8 cellular contexts compared by ENCODE assay signal in the genomic region with DNA sequence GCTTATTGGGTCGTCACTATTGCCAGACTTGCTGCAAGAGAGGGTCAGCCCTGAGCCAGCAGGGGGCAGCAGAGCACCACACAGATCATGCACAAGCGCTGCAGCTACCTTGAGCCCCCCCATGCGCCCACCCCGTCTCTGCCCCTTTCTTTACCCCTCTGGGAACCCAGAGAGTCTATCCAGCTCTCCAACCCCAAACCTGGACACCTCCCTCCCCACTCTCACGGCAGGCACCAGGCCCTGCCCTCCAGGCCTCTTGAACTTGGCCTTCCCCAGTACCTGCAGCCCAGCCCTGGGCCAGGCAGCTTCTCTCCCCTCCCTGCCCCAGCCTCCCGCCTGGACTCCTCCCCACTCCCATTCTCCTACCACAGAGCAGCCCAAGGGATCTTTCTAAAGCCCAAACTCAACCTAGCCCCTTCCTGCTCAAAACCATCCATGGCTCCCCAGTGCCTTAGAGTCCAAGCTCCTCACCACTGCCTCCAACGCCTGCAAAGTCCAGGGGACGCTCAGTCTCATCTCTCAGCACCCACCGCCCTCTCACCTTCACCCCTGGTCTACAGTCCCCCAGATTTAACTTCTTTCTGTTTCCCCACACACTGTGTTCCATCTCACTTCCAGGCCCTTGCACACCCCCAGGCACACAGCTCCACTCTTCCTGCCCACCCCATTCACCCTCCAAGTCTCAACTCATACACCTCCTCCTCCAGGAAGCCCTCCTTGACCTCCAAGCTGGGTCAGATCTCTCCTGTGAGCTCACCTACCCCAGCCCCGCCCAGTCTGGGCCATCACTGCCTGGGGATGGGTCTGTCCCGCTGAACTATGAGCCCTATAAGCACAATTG. TPM values are rescaled to one million over a fixed set of nuclear protein-coding genes. Genes with fewer than 3 reads are reported as not detected.
A peak's percentile ranks its signal among the peaks of the same experiment; 100 is the strongest.
DNase-seq lines count a peak whose midpoint lies in the region; ATAC-seq and TF ChIP-seq lines count a peak whose summit lies in the region.

No MANE protein-coding gene starts in this region.

- no peaks in the 10 kb centered on the region for H3K9me2 ChIP-seq in GM23338 (ENCODE audit: insufficient read depth)

- H3K36me3 ChIP-seq in GM23338 (ENCODE audit: insufficient read depth) (no peaks in the 10 kb centered on the region), endodermal cell (ENCODE audit: control insufficient read depth, insufficient read depth, low read length) (no peaks in the 10 kb centered on the region), mucosa of rectum (ENCODE audit: control insufficient read depth in 2 of 2, insufficient read depth in 2 of 2, low read length in 2 of 2) (no peaks in the 10 kb centered on the region)

- ATAC-seq in GM23338 (peak; percentile 91), HG03175 (IDR thresholded peaks at IDR 0.05; ENCODE audit: unreplicated experiment) (no peak)

- H3K36me3 Mint-ChIP-seq in GM23338 (ENCODE audit: low read depth) = no peaks in the 10 kb centered on the region
- H3K36me3 Mint-ChIP-seq in endodermal cell (ENCODE audit: low read depth) = no peaks in the 10 kb centered on the region

- peak overlapping the region; percentile 78 for H3K4me2 ChIP-seq in GM23338

- peak overlapping the region; percentile 94 for H2AFZ ChIP-seq in GM23338

- no peaks in the 10 kb centered on the region for H3K9me3 ChIP-seq in endodermal cell (ENCODE audit: control insufficient read depth, low read length)
- no peaks in the 10 kb centered on the region for H3K9me3 ChIP-seq in mucosa of rectum (ENCODE audit: control insufficient read depth in 2 of 2, low read length in 2 of 2)

- DNase-seq in AG10803 (ENCODE audit: low read depth) (peak; percentile 59), GM23338 (ENCODE audit: low spot score) (peak; percentile 89), NCI-H82 (lab: John Stamatoyannopoulos, UW) (peak; percentile 81), endodermal cell (peak; percentile 96)
- peak; percentile 56 to 62 for DNase-seq in activated CD8-positive, alpha-beta memory T cell treated with anti-CD3 and anti-CD28 coated beads for 4 hours (ENCODE audit: low read depth in 2 of 2)
- peak; percentile 92 for DNase-seq in stimulated activated CD8-positive, alpha-beta memory T cell treated with anti-CD3 and anti-CD28 coated beads, Interleukin-4, amount 100 ng/mL, for 48 hours

- H3K9ac ChIP-seq in endodermal cell (ENCODE audit: extremely low read depth, low read length, poor library complexity, severe bottlenecking) (no peak overlapping the region), mucosa of rectum (ENCODE audit: low read depth in 1 of 2, low read length in 2 of 2) (peak overlapping the region in 1 of 2 donors; percentile 56)

- H3K4me1 ChIP-seq in GM23338 (ENCODE audit: insufficient read depth) (peaks cover 6% of the 10 kb centered on the region; the same call in 1 of the 2 replicates), endodermal cell (ENCODE audit: control insufficient read depth, insufficient read depth, low read length) (no peaks in the 10 kb centered on the region), mucosa of rectum (ENCODE audit: control insufficient read depth in 2 of 2, insufficient read depth in 2 of 2, low read length in 2 of 2) (peaks cover 38 to 47% of the 10 kb centered on the region in 2 donors)

- H3K4me3 Mint-ChIP-seq in GM23338 (peak overlapping the region; percentile 12; the same call in 1 of the 3 replicates), endodermal cell (no peak overlapping the region)

- TF ChIP-seq CTCF in AG10803 (conservative IDR thresholded peaks at IDR 0.05; ENCODE audit: low read length) = peak; percentile 94
- TF ChIP-seq CTCF in GM23338 (conservative IDR thresholded peaks at IDR 0.05; ENCODE audit: low read depth in 2 of 2) = peak; percentile 84 to 92
- TF ChIP-seq CTCF in endodermal cell (conservative IDR thresholded peaks at IDR 0.05) = peak; percentile 99

- no peaks in the 10 kb centered on the region for H3K79me2 ChIP-seq in GM23338 (replicated peaks; ENCODE audit: insufficient read depth)

- no peaks in the 10 kb centered on the region for H3F3A ChIP-seq in GM23338 (replicated peaks; ENCODE audit: low read depth)

- H4K20me1 ChIP-seq in GM23338 (replicated peaks; ENCODE audit: insufficient read depth) = no peaks in the 10 kb centered on the region

- H3K4me3 ChIP-seq in AG10803 (ENCODE audit: low read length) = no peak overlapping the region
- peak overlapping the region; percentile 43; the same call in 1 of the 2 replicates for H3K4me3 ChIP-seq in GM23338
- no peak overlapping the region for H3K4me3 ChIP-seq in endodermal cell (ENCODE audit: low read length)
- no peak overlapping the region for H3K4me3 ChIP-seq in mucosa of rectum (ENCODE audit: low read length in 2 of 2)

- H3K4me1 Mint-ChIP-seq in GM23338 (peaks cover 24% of the 10 kb centered on the region; the same call in 2 of the 3 replicates), endodermal cell (peaks cover 8% of the 10 kb centered on the region)

- H3K27ac Mint-ChIP-seq in GM23338 = no peak overlapping the region
- peak overlapping the region; percentile 26 for H3K27ac Mint-ChIP-seq in endodermal cell

- 46 to 68% methylated on average over 4 to 11 of the region's 11 CpGs for WGBS in endodermal cell (ENCODE audit: insufficient coverage in 1 of 2, insufficient read length in 1 of 2), 2 experiments

- H3K27me3 ChIP-seq in GM23338 (ENCODE audit: insufficient read depth) (no peaks in the 10 kb centered on the region), endodermal cell (ENCODE audit: control insufficient read depth, insufficient read depth, low read length, poor library complexity, severe bottlenecking) (no peaks in the 10 kb centered on the region), mucosa of rectum (ENCODE audit: control insufficient read depth in 2 of 2, insufficient read depth in 2 of 2, low read length in 2 of 2) (no peaks in the 10 kb centered on the region)

- H3K9me3 Mint-ChIP-seq in GM23338 (no peaks in the 10 kb centered on the region; the same call in 2 of the 3 replicates), endodermal cell (no peaks in the 10 kb centered on the region)

- H3K27ac ChIP-seq in GM23338 (ENCODE audit: low read depth) = no peak overlapping the region
- H3K27ac ChIP-seq in endodermal cell (ENCODE audit: low read depth, low read length) = no peak overlapping the region
- peak overlapping the region; percentile 51 to 62 for H3K27ac ChIP-seq in mucosa of rectum (ENCODE audit: low read depth in 2 of 2, low read length in 2 of 2)

- H3K27me3 Mint-ChIP-seq in GM23338 (ENCODE audit: insufficient read depth, low read depth, poor library complexity) = peaks cover 16% of the 10 kb centered on the region
- peaks cover 2% of the 10 kb centered on the region for H3K27me3 Mint-ChIP-seq in endodermal cell (ENCODE audit: insufficient read depth)

TF ChIP-seq in GM23338, 12 proteins besides CTCF, POLR2A, EP300 and RAD21:
- TF ChIP-seq, protein P1, sequence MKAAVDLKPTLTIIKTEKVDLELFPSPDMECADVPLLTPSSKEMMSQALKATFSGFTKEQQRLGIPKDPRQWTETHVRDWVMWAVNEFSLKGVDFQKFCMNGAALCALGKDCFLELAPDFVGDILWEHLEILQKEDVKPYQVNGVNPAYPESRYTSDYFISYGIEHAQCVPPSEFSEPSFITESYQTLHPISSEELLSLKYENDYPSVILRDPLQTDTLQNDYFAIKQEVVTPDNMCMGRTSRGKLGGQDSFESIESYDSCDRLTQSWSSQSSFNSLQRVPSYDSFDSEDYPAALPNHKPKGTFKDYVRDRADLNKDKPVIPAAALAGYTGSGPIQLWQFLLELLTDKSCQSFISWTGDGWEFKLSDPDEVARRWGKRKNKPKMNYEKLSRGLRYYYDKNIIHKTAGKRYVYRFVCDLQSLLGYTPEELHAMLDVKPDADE (IDR thresholded peaks at IDR 0.05) = no peak
- no peak for TF ChIP-seq ZNF331 (CRISPR knock-in tag; IDR thresholded peaks at IDR 0.05; ENCODE audit: low read depth)
- TF ChIP-seq JUNB (IDR thresholded peaks at IDR 0.05; ENCODE audit: unreplicated experiment) = no peak
- no peak for TF ChIP-seq EZH2phosphoT487 (IDR thresholded peaks at IDR 0.05; ENCODE audit: unreplicated experiment)

RNA-seq across cellular contexts. Expression of a gene that starts 9.4 kb away (rescaled TPM):
- not detected in 2 replicates for total RNA-seq in GM23338 (2014; rRNA removed; shearing (Covaris generic))
- not detected in 2 replicates for polyA plus RNA-seq in GM23338 (2016; fragmentation: Nextera tagmentation; extraction: Ambion mirVana)
- total RNA-seq in endodermal cell = not detected
- polyA plus RNA-seq in endodermal cell (2013, experiment 1 of 2) = not detected
- not detected for polyA plus RNA-seq in endodermal cell (2013, experiment 2 of 2)

RNA-seq across cellular contexts. Expression of a gene that starts 18.2 kb away (rescaled TPM):
- total RNA-seq in GM23338 (2014; rRNA removed; shearing (Covaris generic)) = 0.16 and 0.38 TPM in 2 replicates
- polyA plus RNA-seq in GM23338 (2016; fragmentation: Nextera tagmentation; extraction: Ambion mirVana) = 0.56 and 0.76 TPM in 2 replicates
- 1 to 10 TPM; 2.2 to 2.8 TPM for total RNA-seq in endodermal cell
- polyA plus RNA-seq in endodermal cell (2013, experiment 1 of 2) = 2.3 TPM
- polyA plus RNA-seq in endodermal cell (2013, experiment 2 of 2) = 2.2 TPM

RNA-seq across cellular contexts. Expression of a gene that starts 45.8 kb away (rescaled TPM):
- 15.0 and 19.0 TPM in 2 replicates for total RNA-seq in GM23338 (2014; rRNA removed; shearing (Covaris generic))
- polyA plus RNA-seq in GM23338 (2016; fragmentation: Nextera tagmentation; extraction: Ambion mirVana) = 3.6 and 4.8 TPM in 2 replicates
- total RNA-seq in endodermal cell = 10 to 100 TPM; 21.2 to 31.6 TPM
- polyA plus RNA-seq in endodermal cell (2013, experiment 1 of 2) = 18.2 TPM
- polyA plus RNA-seq in endodermal cell (2013, experiment 2 of 2) = 17.4 TPM

RNA-seq across cellular contexts. Expression of a gene that starts 59.0 kb away (rescaled TPM):
- 0.62 and 1.4 TPM in 2 replicates for total RNA-seq in GM23338 (2014; rRNA removed; shearing (Covaris generic))
- polyA plus RNA-seq in GM23338 (2016; fragmentation: Nextera tagmentation; extraction: Ambion mirVana) = 3.3 and 4.1 TPM in 2 replicates
- total RNA-seq in endodermal cell = 1 to 10 TPM; 1.8 to 6.2 TPM
- 2.0 TPM for polyA plus RNA-seq in endodermal cell (2013, experiment 1 of 2)
- polyA plus RNA-seq in endodermal cell (2013, experiment 2 of 2) = 3.0 TPM

Comparison
In these comparisons a context has a peak if more than half of its experiments do, and no peak if none do; other contexts are left out.
1. H3K27ac ChIP-seq: peak in mucosa of rectum (2 of 2); none in GM23338 (single experiment) and endodermal cell (single experiment).
2. Peak in every context shown above with its lines, with median percentiles within 50 percentile points of each other: DNase-seq and CTCF ChIP-seq.